Comparison of ENCODE assay signal across 23 cellular contexts in genomic region chr7:99255463-99255862, GRCh38. TPM values are rescaled to one million over a fixed set of nuclear protein-coding genes. Genes with fewer than 3 reads are reported as not detected.
"Had no signal": no experiment of that assay in that cellular context is flagged by ENCODE, and none has a peak within 500 bp of the region (broad histone marks: within the 10 kb centered on the region; RNA-seq: fewer than 3 reads in every experiment).

No MANE protein-coding gene starts in this region.

- H3K36me3 ChIP-seq: ascending aorta, breast epithelium, gastroesophageal sphincter, heart right ventricle, lower lobe of right lung, neural progenitor cell, pancreas, tibial nerve, vagina had no signal

- H3K4me2 ChIP-seq: neural progenitor cell had no signal

- H3K9ac ChIP-seq: neural progenitor cell had no signal

- H3K9me3 ChIP-seq: ascending aorta, breast epithelium, gastroesophageal sphincter, heart right ventricle, lower lobe of right lung, pancreas, tibial nerve, vagina had no signal

- H3K27ac ChIP-seq: ascending aorta, breast epithelium, gastroesophageal sphincter, heart right ventricle, lower lobe of right lung, neural progenitor cell, pancreas, tibial nerve, vagina had no signal

- DNase-seq: activated CD4-positive, alpha-beta T cell treated with anti-CD3 and anti-CD28 coated beads, Interleukin-2, amount 50 U/mL, for 4 hours; activated CD4-positive, CD25-positive, alpha-beta regulatory T cell treated with anti-CD3 and anti-CD28 coated beads, Interleukin-2, amount 50 U/mL, for 72 hours; activated naive CD4-positive, alpha-beta T cell treated with Interleukin-2 at 50 U/mL for 16 hours; activated T-cell treated with anti-CD3 and anti-CD28 coated beads for 4 hours; cerebellar nuclear complex; heart right ventricle; left colon; lower lobe of right lung; midbrain; naive B cell; pancreas; stimulated activated CD4-positive, alpha-beta T cell treated with anti-CD3 and anti-CD28 coated beads, Interleukin-2, amount 100 ng/mL, for 48 hours; T-helper 9 cell had no signal

- H3K27me3 ChIP-seq: ascending aorta, breast epithelium, neural progenitor cell, pancreas, tibial nerve, vagina had no signal

- H3K4me3 ChIP-seq: ascending aorta, breast epithelium, gastroesophageal sphincter, heart right ventricle, lower lobe of right lung, neural progenitor cell, pancreas, tibial nerve, vagina had no signal

- H3K4me1 ChIP-seq: breast epithelium, gastroesophageal sphincter, heart right ventricle, lower lobe of right lung, pancreas, tibial nerve, vagina had no signal

- ATAC-seq: gastroesophageal sphincter; left colon; pancreas; stimulated activated memory B cell treated with anti-CD40 and anti-IgM and Interleukin-4, amounts not matched to agents 10 μg/mL and 1 μg/mL and 100 μg/mL, for 72 hours had no signal

- H2AFZ ChIP-seq: neural progenitor cell had no signal

RNA-seq across cellular contexts. Expression of gene MYH16, which starts 17.2 kb away (rescaled TPM):
- total RNA-seq: ascending aorta, breast epithelium, gastroesophageal sphincter, heart right ventricle, left colon, lower lobe of right lung, skeletal muscle tissue, tibial nerve, vagina had no signal
- polyA plus RNA-seq: heart right ventricle had no signal

RNA-seq across cellular contexts. Expression of gene KPNA7, which starts 47.5 kb away (rescaled TPM):
- total RNA-seq: ascending aorta, epithelial cell of proximal tubule, heart right ventricle, renal cortical epithelial cell, skeletal muscle tissue, vagina had no signal
